9 cellular contexts compared by ENCODE assay signal in the genomic region with DNA sequence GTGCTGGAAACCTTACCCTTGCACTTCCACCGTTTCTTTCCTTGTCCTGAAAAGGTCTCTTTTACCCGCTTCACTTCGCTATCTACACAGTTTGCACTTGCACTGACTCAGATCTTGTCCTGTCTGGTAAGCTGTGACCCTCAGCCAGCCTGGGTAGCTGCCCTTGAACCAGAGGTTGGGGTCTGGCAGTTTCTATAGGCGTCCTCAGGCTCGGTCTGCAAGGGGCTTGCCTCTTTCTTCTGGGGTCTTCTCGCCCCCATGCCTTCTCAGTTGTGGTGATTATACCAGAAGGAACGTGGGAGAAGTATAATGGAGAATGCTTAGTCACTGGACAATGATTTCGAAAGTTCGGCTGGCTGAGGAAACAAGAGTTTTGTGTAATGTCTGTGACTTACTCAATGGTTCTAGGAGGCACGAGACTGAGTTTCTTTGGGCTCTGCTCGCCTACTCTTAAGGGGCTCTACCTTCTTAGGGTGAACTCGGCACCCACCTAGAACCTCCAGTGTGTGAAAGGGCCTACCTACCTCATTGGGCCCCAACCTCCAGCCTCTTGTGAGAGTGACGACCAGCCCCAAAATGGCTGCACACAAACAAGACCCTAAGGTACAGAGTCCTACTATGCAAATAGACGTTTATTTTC. TPM values are rescaled to one million over a fixed set of nuclear protein-coding genes. Genes with fewer than 3 reads are reported as not detected.
DNase-seq lines count a peak whose midpoint lies in the region; ATAC-seq and TF ChIP-seq lines count a peak whose summit lies in the region.
"Had no signal": no experiment of that assay in that cellular context is flagged by ENCODE, and none has a peak within 500 bp of the region (broad histone marks: within the 10 kb centered on the region; RNA-seq: fewer than 3 reads in every experiment).

No MANE protein-coding gene starts in this region.

- no peak for TF ChIP-seq CTCF in HFF-Myc (IDR thresholded peaks at IDR 0.05; ENCODE audit: low read depth, low read length, missing control alignments)

- peaks cover 47% of the 10 kb centered on the region for H3K4me1 Mint-ChIP-seq in activated T-cell treated with anti-CD3 and anti-CD28 coated beads, Interleukin-2, amount 50 U/mL, for 4 hours (ENCODE audit: low read depth)
- H3K4me1 Mint-ChIP-seq: neural crest cell had no signal

- no peak overlapping the region for H3K4me3 Mint-ChIP-seq in activated T-cell treated with anti-CD3 and anti-CD28 coated beads, Interleukin-2, amount 50 U/mL, for 4 hours
- H3K4me3 Mint-ChIP-seq: neural crest cell had no signal

- H3K4me3 ChIP-seq in HFF-Myc (replicated peaks; ENCODE audit: low read depth, low read length) = peak overlapping the region; percentile 79

- DNase-seq in NCI-H748 (lab: John Stamatoyannopoulos, UW; ENCODE audit: unreplicated experiment) (peak; percentile 66), NCI-H748 treated with DMSO at 0.1 percent for 48 hours (lab: John Stamatoyannopoulos, UW) (no peak), HFF-Myc (ENCODE audit: extremely low read depth, low read depth) (no peak), M059J (ENCODE audit: low read depth) (peak; percentile 61), globus pallidus (ENCODE audit: low spot score) (peak; percentile 29), renal cortical epithelial cell (ENCODE audit: low read depth) (peak; percentile 88), GM19240 (ENCODE audit: insufficient read length, low spot score) (no peak)
- DNase-seq in activated T-cell treated with anti-CD3 and anti-CD28 coated beads, Interleukin-2, amount 50 U/mL, for 4 hours = no peak

- H3K9me3 Mint-ChIP-seq in activated T-cell treated with anti-CD3 and anti-CD28 coated beads, Interleukin-2, amount 50 U/mL, for 4 hours = peaks cover 6% of the 10 kb centered on the region
- H3K9me3 Mint-ChIP-seq: neural crest cell had no signal

- ATAC-seq in activated T-cell treated with anti-CD3 and anti-CD28 coated beads, Interleukin-2, amount 50 U/mL, for 4 hours = peak; percentile 59 to 68

- H3K36me3 Mint-ChIP-seq in activated T-cell treated with anti-CD3 and anti-CD28 coated beads, Interleukin-2, amount 50 U/mL, for 4 hours (ENCODE audit: insufficient read depth) = peaks cover 1% of the 10 kb centered on the region

- H3K27me3 Mint-ChIP-seq in activated T-cell treated with anti-CD3 and anti-CD28 coated beads, Interleukin-2, amount 50 U/mL, for 4 hours (ENCODE audit: low read depth) = no peaks in the 10 kb centered on the region

RNA-seq across cellular contexts. Expression of gene STAT1, which starts 6.9 kb away (rescaled TPM):
- 386 and 537 TPM in 2 replicates for total RNA-seq in M059J (2014; rRNA removed; shearing (Covaris generic))
- total RNA-seq in activated T-cell treated with anti-CD3 and anti-CD28 coated beads, Interleukin-2, amount 50 U/mL, for 4 hours = 100 to 1,000 TPM; 222 to 278 (median 268) TPM
- total RNA-seq in renal cortical epithelial cell = 149 and 189 TPM in 2 replicates

Comparison
In these comparisons a context has a peak if more than half of its experiments do, and no peak if none do; other contexts are left out.
1. DNase-seq: peak in NCI-H748 (single experiment), M059J (single experiment), globus pallidus (single experiment) and renal cortical epithelial cell (single experiment); none in NCI-H748 treated with DMSO at 0.1 percent for 48 hours (single experiment), HFF-Myc (single experiment), activated T-cell treated with anti-CD3 and anti-CD28 coated beads, Interleukin-2, amount 50 U/mL, for 4 hours (single experiment) and GM19240 (single experiment).